In the genomic region with DNA sequence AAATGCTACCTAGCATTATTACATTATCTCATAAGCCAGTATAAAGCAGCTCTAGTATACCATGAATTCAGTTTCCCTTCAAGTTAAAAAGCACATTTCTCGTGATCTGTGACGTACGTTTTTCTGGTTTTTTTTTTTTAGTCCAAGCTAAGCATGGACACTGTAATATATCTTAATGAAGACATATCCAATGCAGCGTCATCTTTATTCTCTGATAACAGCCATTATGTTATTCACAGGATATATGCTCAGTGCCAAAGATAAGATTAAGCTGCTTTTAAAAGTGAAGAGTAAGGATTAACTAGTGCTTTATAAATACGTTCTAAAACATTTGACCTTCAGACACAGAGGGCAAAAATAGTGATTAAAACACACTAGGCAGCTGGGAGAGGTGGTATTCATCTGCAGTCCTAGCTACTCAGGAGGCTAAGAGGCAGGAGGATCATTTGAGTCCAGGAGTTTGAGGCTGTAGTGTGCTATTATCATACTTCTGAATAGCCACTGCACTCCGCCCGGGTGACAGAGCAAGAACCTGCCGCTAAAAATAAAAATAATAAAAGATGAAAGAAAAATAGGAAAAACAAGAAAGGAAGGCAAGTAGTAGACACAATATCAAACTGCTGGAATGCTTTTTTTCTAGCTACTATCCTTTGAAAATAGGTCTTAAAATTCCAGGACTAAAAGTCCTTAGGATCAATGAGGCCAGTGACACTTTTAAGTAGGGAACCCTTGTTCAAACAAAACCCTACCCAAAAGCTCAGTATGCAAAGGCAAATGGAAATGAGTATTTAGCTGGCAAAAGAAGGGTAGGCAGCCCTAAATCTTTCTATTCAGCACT, we compare ENCODE assay signal across 11 cellular contexts. TPM values are rescaled to one million over a fixed set of nuclear protein-coding genes. Genes with fewer than 3 reads are reported as not detected.
DNase-seq lines count a peak whose midpoint lies in the region; ATAC-seq, FAIRE-seq and TF ChIP-seq lines count a peak whose summit lies in the region.
"Had no signal": no experiment of that assay in that cellular context is flagged by ENCODE, and none has a peak within 500 bp of the region (broad histone marks: within the 10 kb centered on the region; RNA-seq: fewer than 3 reads in every experiment).

No MANE protein-coding gene starts in this region.

- CTCF ChIA-PET in MCF 10A (lab: Yijun Ruan, JAX): interaction anchor here (0.5 to 3.2 kb wide), 21 partner anchors 9 to 206 kb away, joined by 3 to 19 read pairs (median 4); no protein-coding TSS in a partner anchor
- CTCF ChIA-PET in endothelial cell of umbilical vein (lab: Charles Lee): interaction anchor here (0.8 to 1.9 kb wide), 11 partner anchors 8 to 103 kb away, joined by 3 to 6 read pairs (median 4); a partner anchor contains a TSS

- H3K36me3 Mint-ChIP-seq in MCF 10A (ENCODE audit: insufficient read depth, unreplicated experiment) (peaks cover 100% of the 10 kb centered on the region), natural killer cell (no peaks in the 10 kb centered on the region)

- dilution Hi-C loops in endothelial cell of umbilical vein (cut with MboI; ENCODE audit: extremely low pct_ligation_motif_present, low sequenced_read_pairs): no loop called here

- H3K36me3 ChIP-seq in breast epithelium: no peaks in the 10 kb centered on the region
- H3K36me3 ChIP-seq in endothelial cell of umbilical vein (ENCODE audit: control insufficient read depth in 2 of 2, extremely low read depth in 1 of 2, insufficient read depth in 2 of 2, low read length in 2 of 2): peaks cover 8 to 14% of the 10 kb centered on the region in 2 experiments
- no peaks in the 10 kb centered on the region for H3K36me3 ChIP-seq in uterus

- H3K9ac ChIP-seq in endothelial cell of umbilical vein (replicated peaks; ENCODE audit: extremely low read depth, insufficient read depth, low read length): peak overlapping the region; percentile 22

- BruUV-seq in MCF 10A (replicated peaks; lab: Mats Ljungman, UMichigan) (no TSS peak), endothelial cell of umbilical vein (replicated peaks; lab: Mats Ljungman, UMichigan) (no TSS peak)

- no peaks in the 10 kb centered on the region for H3K27me3 ChIP-seq in breast epithelium
- H3K27me3 ChIP-seq in endothelial cell of umbilical vein (ENCODE audit: control insufficient read depth in 2 of 2, insufficient read depth in 2 of 2, low read length in 2 of 2): no peaks in the 10 kb centered on the region
- no peaks in the 10 kb centered on the region for H3K27me3 ChIP-seq in uterus

- no peak for FAIRE-seq in endothelial cell of umbilical vein (lab: Jason Lieb, UNC)
- no peak for FAIRE-seq in GM12892 (lab: Jason Lieb, UNC)

- H3K4me3 Mint-ChIP-seq in MCF 10A (ENCODE audit: unreplicated experiment): peak overlapping the region; percentile 14
- peak overlapping the region; percentile 8 for H3K4me3 Mint-ChIP-seq in natural killer cell

- H3K4me1 ChIP-seq in breast epithelium: peaks cover 0 to 27% of the 10 kb centered on the region in 2 donors
- H3K4me1 ChIP-seq in endothelial cell of umbilical vein (ENCODE audit: control insufficient read depth, extremely low read depth, insufficient read depth, low read length): peaks cover 54% of the 10 kb centered on the region
- H3K4me1 ChIP-seq in uterus: peaks cover 8 to 10% of the 10 kb centered on the region in 2 donors

- H3K4me1 Mint-ChIP-seq in MCF 10A (ENCODE audit: insufficient read depth, unreplicated experiment) (peaks cover 33% of the 10 kb centered on the region), natural killer cell (peaks cover 47 to 68% of the 10 kb centered on the region in 2 donors)

- intact Hi-C loops in MCF 10A (cut with micrococcal nuclease) (no loop called here), breast epithelium (cut with DNase I; ENCODE audit: low total_unique reads) (no loop called here), endothelial cell of umbilical vein (cut with micrococcal nuclease) (no loop called here), natural killer cell (cut with micrococcal nuclease) (no loop called here), uterus (cut with DNase I; ENCODE audit: low total_unique reads) (no loop called here)

- peaks cover 97% of the 10 kb centered on the region for H3K79me2 ChIP-seq in endothelial cell of umbilical vein (ENCODE audit: control insufficient read depth, insufficient read depth, low read length)

- H3K4me3 ChIP-seq in breast epithelium (peak overlapping the region in 1 of 3 donors; percentile 30), endothelial cell of umbilical vein (replicated peaks in 1 of 3; ENCODE audit: insufficient read depth in 1 of 3, low read depth in 1 of 3, low read length in 3 of 3) (no peak overlapping the region), uterus (no peak overlapping the region)

- TF ChIP-seq CTCF in MCF 10A (IDR thresholded peaks at IDR 0.05; ENCODE audit: unreplicated experiment) (no peak), breast epithelium (IDR thresholded peaks at IDR 0.05) (no peak), endothelial cell of umbilical vein (IDR thresholded peaks at IDR 0.05; ENCODE audit: extremely low read depth in 1 of 2, insufficient read depth in 1 of 2, low read depth in 1 of 2, low read length in 2 of 2) (no peak), natural killer cell (IDR thresholded peaks at IDR 0.05) (no peak), uterus (IDR thresholded peaks at IDR 0.05) (no peak)

- peaks cover 18% of the 10 kb centered on the region for H4K20me1 ChIP-seq in endothelial cell of umbilical vein (replicated peaks; ENCODE audit: control insufficient read depth, extremely low read depth, insufficient read depth, low read length)

- H3K27ac Mint-ChIP-seq in MCF 10A (ENCODE audit: low read depth, unreplicated experiment) (no peak overlapping the region), natural killer cell (peak overlapping the region; percentile 79 to 85)

- H2AFZ ChIP-seq in endothelial cell of umbilical vein (ENCODE audit: low read depth, low read length): no peak overlapping the region

- H3K9me3 ChIP-seq in breast epithelium (no peaks in the 10 kb centered on the region), endothelial cell of umbilical vein (replicated peaks; ENCODE audit: control insufficient read depth, insufficient read depth, low read length) (no peaks in the 10 kb centered on the region), uterus (no peaks in the 10 kb centered on the region)

- H3K9me1 ChIP-seq in endothelial cell of umbilical vein (replicated peaks; ENCODE audit: control insufficient read depth, extremely low read depth, insufficient read depth, low read length): no peaks in the 10 kb centered on the region

- no peaks in the 10 kb centered on the region for H3K27me3 Mint-ChIP-seq in MCF 10A (ENCODE audit: insufficient read depth, unreplicated experiment)
- no peaks in the 10 kb centered on the region for H3K27me3 Mint-ChIP-seq in natural killer cell (ENCODE audit: low read depth in 2 of 2)

- ATAC-seq in natural killer cell: no peak

- H3K4me2 ChIP-seq in endothelial cell of umbilical vein (ENCODE audit: insufficient read depth, low read length): peak overlapping the region; percentile 56

- DNase-seq in MCF 10A (ENCODE audit: unreplicated experiment) (no peak), breast epithelium (ENCODE audit: low spot score in 2 of 2) (no peak), endothelial cell of umbilical vein (ENCODE audit: low read depth, low spot score) (peak; percentile 58), natural killer cell (no peak), uterus (no peak), GM12892 (ENCODE audit: insufficient read length) (no peak), NCI-H2227 (lab: John Stamatoyannopoulos, UW; ENCODE audit: unreplicated experiment) (no peak)
- DNase-seq in NK-92 treated with Interleukin-12 subunit alpha and Interleukin-12 subunit beta, amount 100 ng/mL, for 24 hours (lab: John Stamatoyannopoulos, UW): no peak
- DNase-seq: activated CD8-positive, alpha-beta memory T cell treated with anti-CD3 and anti-CD28 coated beads, Interleukin-2, amount 50 U/mL, for 4 hours; NCI-H187; SHP77 treated with DMSO at 0.1 percent for 48 hours had no signal

- H3K27ac ChIP-seq in breast epithelium: peak overlapping the region in 1 of 2 donors; percentile 40
- peak overlapping the region; percentile 55 for H3K27ac ChIP-seq in endothelial cell of umbilical vein (ENCODE audit: insufficient read depth, low read depth, low read length)
- H3K27ac ChIP-seq in uterus: peak overlapping the region; percentile 35 to 60

- POLR2A ChIA-PET in MCF 10A (lab: Yijun Ruan, JAX): interaction anchor here (0.6 to 14.7 kb wide), 16 partner anchors 8 to 927 kb away, joined by 3 to 379 read pairs (median 5); a partner anchor contains a TSS
- POLR2A ChIA-PET in endothelial cell of umbilical vein (lab: Charles Lee): interaction anchor here (0.6 to 1.0 kb wide), 4 partner anchors 10 to 1164 kb away, joined by 3 to 8 read pairs (median 4); no protein-coding TSS in a partner anchor

- TF ChIP-seq POLR2A in breast epithelium (IDR thresholded peaks at IDR 0.05): no peak
- TF ChIP-seq POLR2A in endothelial cell of umbilical vein (IDR thresholded peaks at IDR 0.05; ENCODE audit: low read depth, low read length): no peak
- no peak for TF ChIP-seq POLR2A in uterus (IDR thresholded peaks at IDR 0.05)
- no peak for TF ChIP-seq POLR2A in GM12892 (IDR thresholded peaks at IDR 0.05; ENCODE audit: low read depth, low read length)

- no peaks in the 10 kb centered on the region for H3K9me3 Mint-ChIP-seq in MCF 10A (ENCODE audit: unreplicated experiment)
- H3K9me3 Mint-ChIP-seq in natural killer cell: no peaks in the 10 kb centered on the region

RNA-seq across cellular contexts. Expression of a gene that starts 7.7 kb away (rescaled TPM):
- total RNA-seq in MCF 10A (2022): 666 and 744 TPM in 2 replicates
- total RNA-seq in breast epithelium: 100 to 1,000 TPM; 151 to 350 (median 287) TPM
- total RNA-seq in endothelial cell of umbilical vein: 253 and 259 TPM in 2 replicates
- 69.7 and 74.1 TPM in 2 replicates for polyA plus RNA-seq in endothelial cell of umbilical vein
- 94.2 and 105 TPM in 2 replicates for polyA plus RNA-seq in endothelial cell of umbilical vein (2011; cell fraction: cytosol; rRNA removed)
- polyA plus RNA-seq in endothelial cell of umbilical vein (2011; cell fraction: nucleus; rRNA removed): 104 and 117 TPM in 2 replicates
- polyA plus RNA-seq in endothelial cell of umbilical vein (2012): 128 and 160 TPM in 2 replicates
- polyA minus RNA-seq in endothelial cell of umbilical vein: 242 and 250 TPM in 2 replicates
- 114 TPM for polyA minus RNA-seq in endothelial cell of umbilical vein (2011; cell fraction: cytosol; rRNA and poly(A)+ RNA removed)
- polyA minus RNA-seq in endothelial cell of umbilical vein (2011; cell fraction: nucleus; rRNA and poly(A)+ RNA removed): 153 and 171 TPM in 2 replicates
- 100 to 1,000 TPM; 183 to 209 (median 206) TPM for total RNA-seq in natural killer cell
- total RNA-seq in uterus: 100 to 1,000 TPM; 101 to 326 (median 205) TPM
- polyA plus RNA-seq in GM12892 (2012; ENCODE audit: missing spikeins): 69.0 TPM

RNA-seq across cellular contexts. Expression of a gene that starts 37.7 kb away (rescaled TPM):
- 3.9 and 5.1 TPM in 2 replicates for total RNA-seq in MCF 10A (2022)
- total RNA-seq in breast epithelium: 10 to 100 TPM in 2 of 3 donors, 1 to 10 TPM in 1; 5.3 to 54.4 (median 29.2) TPM
- 7.0 and 7.1 TPM in 2 replicates for total RNA-seq in endothelial cell of umbilical vein
- 4.4 and 4.9 TPM in 2 replicates for polyA plus RNA-seq in endothelial cell of umbilical vein
- polyA plus RNA-seq in endothelial cell of umbilical vein (2011; cell fraction: cytosol; rRNA removed): 3.6 and 4.3 TPM in 2 replicates
- 9.7 and 10.3 TPM in 2 replicates for polyA plus RNA-seq in endothelial cell of umbilical vein (2011; cell fraction: nucleus; rRNA removed)
- 2.7 and 3.2 TPM in 2 replicates for polyA plus RNA-seq in endothelial cell of umbilical vein (2012)
- polyA minus RNA-seq in endothelial cell of umbilical vein: 7.5 and 7.6 TPM in 2 replicates
- polyA minus RNA-seq in endothelial cell of umbilical vein (2011; cell fraction: cytosol; rRNA and poly(A)+ RNA removed): not detected
- polyA minus RNA-seq in endothelial cell of umbilical vein (2011; cell fraction: nucleus; rRNA and poly(A)+ RNA removed): 6.9 and 7.0 TPM in 2 replicates
- total RNA-seq in natural killer cell: 1 to 10 TPM in 1 of 3 donors, under 1 TPM in 1, not detected in 1; 0.61 to 2.6 TPM
- 10 to 100 TPM in 1 of 4 donors, 1 to 10 TPM in 3; 4.6 to 10.4 (median 7.9) TPM for total RNA-seq in uterus
- polyA plus RNA-seq in GM12892 (2012; ENCODE audit: missing spikeins): 0.61 TPM
